In genomic region chr5:76099286-76099702, GRCh38 we compare ENCODE assay signal across 14 cellular contexts. TPM values are rescaled to one million over a fixed set of nuclear protein-coding genes. Genes with fewer than 3 reads are reported as not detected.
A peak's percentile ranks its signal among the peaks of the same experiment; 100 is the strongest.
DNase-seq lines count a peak whose midpoint lies in the region; ATAC-seq and TF ChIP-seq lines count a peak whose summit lies in the region.
"Had no signal": no experiment of that assay in that cellular context is flagged by ENCODE, and none has a peak within 500 bp of the region (broad histone marks: within the 10 kb centered on the region; RNA-seq: fewer than 3 reads in every experiment).

No MANE protein-coding gene starts in this region.

- CTCF ChIA-PET in SK-N-SH (lab: Yijun Ruan, JAX): interaction anchor here (1.0 to 1.1 kb wide), 2 partner anchors 9 to 10 kb away, joined by 3 read pairs; no protein-coding TSS in a partner anchor

- peak; percentile 60 for ATAC-seq in GM18858 (IDR thresholded peaks at IDR 0.05; ENCODE audit: unreplicated experiment)
- ATAC-seq in HG02852 (IDR thresholded peaks at IDR 0.05; ENCODE audit: unreplicated experiment): peak; percentile 75
- no peak for ATAC-seq in esophagus mucosa
- ATAC-seq in heart right ventricle: no peak
- ATAC-seq: gastrocnemius medialis, sciatic nerve had no signal

- no peak for DNase-seq in T-helper 2 cell treated with Interferon-gamma antibody and Interleukin-4, amounts not matched to agents 5 μg/mL and 100 μg/mL, for 36 hours (ENCODE audit: low spot score)
- no peak for DNase-seq in NCI-H82 treated with DMSO at 0.1 percent for 48 hours (lab: John Stamatoyannopoulos, UW; ENCODE audit: unreplicated experiment)
- no peak for DNase-seq in heart right ventricle
- no peak for DNase-seq in SK-N-SH
- DNase-seq: C1 segment of cervical spinal cord, cerebellar nuclear complex, gastrocnemius medialis, NCI-H2081, SHP77 treated with DMSO at 0.1 percent for 48 hours had no signal

- no peak overlapping the region for H2AFZ ChIP-seq in SK-N-SH (ENCODE audit: low read depth)

- no peaks in the 10 kb centered on the region for H3K9me3 Mint-ChIP-seq in T-helper 2 cell treated with Interferon-gamma antibody and Interleukin-4, amounts not matched to agents 5 μg/mL and 100 μg/mL, for 36 hours

- H3K9ac ChIP-seq in BLaER1 treated with 17β-estradiol and CSF1 and Interleukin-3, amounts not matched to agents 10 nM and 100 nM: no peak overlapping the region
- H3K9ac ChIP-seq in SK-N-SH: no peak overlapping the region

- no peaks in the 10 kb centered on the region for H3K9me2 ChIP-seq in SK-N-SH

- H3K79me2 ChIP-seq in SK-N-SH (ENCODE audit: insufficient read depth): no peaks in the 10 kb centered on the region

- 29 to 37% methylated on average over 2 of the region's 2 CpGs for WGBS in heart right ventricle, 2 donors
- 30% methylated on average over 2 of the region's 2 CpGs for WGBS in SK-N-SH (ENCODE audit: low lambda C conversion rate)

- peak overlapping the region; percentile 10 for H3K27ac Mint-ChIP-seq in T-helper 2 cell treated with Interferon-gamma antibody and Interleukin-4, amounts not matched to agents 5 μg/mL and 100 μg/mL, for 36 hours

- H3K27me3 Mint-ChIP-seq in T-helper 2 cell treated with Interferon-gamma antibody and Interleukin-4, amounts not matched to agents 5 μg/mL and 100 μg/mL, for 36 hours (ENCODE audit: low read depth): peaks cover 25% of the 10 kb centered on the region

- no peaks in the 10 kb centered on the region for H3K27me3 ChIP-seq in BLaER1 treated with 17β-estradiol and CSF1 and Interleukin-3, amounts not matched to agents 10 nM and 100 nM
- H3K27me3 ChIP-seq in heart right ventricle (no peaks in the 10 kb centered on the region), SK-N-SH (ENCODE audit: insufficient read depth) (no peaks in the 10 kb centered on the region)
- H3K27me3 ChIP-seq: gastrocnemius medialis had no signal

- H3F3A ChIP-seq in SK-N-SH (replicated peaks; ENCODE audit: insufficient read depth): no peaks in the 10 kb centered on the region

- no peaks in the 10 kb centered on the region for H3K36me3 ChIP-seq in BLaER1 treated with 17β-estradiol and CSF1 and Interleukin-3, amounts not matched to agents 10 nM and 100 nM
- H3K36me3 ChIP-seq in heart right ventricle: no peaks in the 10 kb centered on the region
- H3K36me3 ChIP-seq in SK-N-SH (replicated peaks in 1 of 2; ENCODE audit: control insufficient read depth in 1 of 2, insufficient read depth in 2 of 2, low read length in 1 of 2): no peaks in the 10 kb centered on the region
- H3K36me3 ChIP-seq: gastrocnemius medialis had no signal

- peaks cover 4 to 21% (median 12%) of the 10 kb centered on the region in 10 experiments; a peak in 18 of 20 replicates for H3K4me1 ChIP-seq in BLaER1 treated with 17β-estradiol and CSF1 and Interleukin-3, amounts not matched to agents 10 nM and 100 nM
- no peaks in the 10 kb centered on the region for H3K4me1 ChIP-seq in heart right ventricle
- no peaks in the 10 kb centered on the region; a peak in 2 of 4 replicates for H3K4me1 ChIP-seq in SK-N-SH (ENCODE audit: control insufficient read depth in 1 of 2, insufficient read depth in 2 of 2, low read depth in 1 of 2, low read length in 1 of 2)
- H3K4me1 ChIP-seq: gastrocnemius medialis had no signal

- no peak overlapping the region for H3K27ac ChIP-seq in BLaER1 treated with 17β-estradiol and CSF1 and Interleukin-3, amounts not matched to agents 10 nM and 100 nM
- H3K27ac ChIP-seq in heart right ventricle (no peak overlapping the region), SK-N-SH (ENCODE audit: low read depth in 2 of 2, low read length in 1 of 2) (no peak overlapping the region)
- H3K27ac ChIP-seq: gastrocnemius medialis had no signal

- peak overlapping the region in 6 of 11 experiments; percentile 4 to 56 (median 16); a peak in 7 of 22 replicates for H3K4me2 ChIP-seq in BLaER1 treated with 17β-estradiol and CSF1 and Interleukin-3, amounts not matched to agents 10 nM and 100 nM
- no peak overlapping the region for H3K4me2 ChIP-seq in SK-N-SH

- H4K20me1 ChIP-seq in BLaER1 treated with 17β-estradiol and CSF1 and Interleukin-3, amounts not matched to agents 10 nM and 100 nM: no peaks in the 10 kb centered on the region
- no peaks in the 10 kb centered on the region for H4K20me1 ChIP-seq in SK-N-SH (ENCODE audit: insufficient read depth)

- intact Hi-C loops in heart right ventricle (cut with DNase I): no loop called here

- no peak for TF ChIP-seq EP300 in SK-N-SH (IDR thresholded peaks at IDR 0.05; ENCODE audit: borderline replicate concordance in 1 of 2, low read depth in 1 of 2, low read length in 1 of 2)

- H3K36me3 Mint-ChIP-seq in T-helper 2 cell treated with Interferon-gamma antibody and Interleukin-4, amounts not matched to agents 5 μg/mL and 100 μg/mL, for 36 hours (ENCODE audit: low read depth): no peaks in the 10 kb centered on the region

- H3K9me3 ChIP-seq in BLaER1 treated with 17β-estradiol and CSF1 and Interleukin-3, amounts not matched to agents 10 nM and 100 nM (replicated peaks in 1 of 11): no peaks in the 10 kb centered on the region
- peaks cover 0 to 17% (median 0%) of the 10 kb centered on the region in 11 donors for H3K9me3 ChIP-seq in heart right ventricle
- no peaks in the 10 kb centered on the region for H3K9me3 ChIP-seq in SK-N-SH
- H3K9me3 ChIP-seq: gastrocnemius medialis had no signal

- TF ChIP-seq CTCF in heart right ventricle (IDR thresholded peaks at IDR 0.05): no peak
- no peak for TF ChIP-seq CTCF in SK-N-SH (IDR thresholded peaks at IDR 0.05)

- POLR2A ChIA-PET in SK-N-SH (lab: Yijun Ruan, JAX): no interaction called here

- H3K4me3 ChIP-seq in BLaER1 treated with 17β-estradiol and CSF1 and Interleukin-3, amounts not matched to agents 10 nM and 100 nM: no peak overlapping the region
- H3K4me3 ChIP-seq in heart right ventricle (no peak overlapping the region), SK-N-SH (ENCODE audit: low read depth in 2 of 2, low read length in 1 of 2) (no peak overlapping the region)
- H3K4me3 ChIP-seq: gastrocnemius medialis had no signal

- H3K4me1 Mint-ChIP-seq in T-helper 2 cell treated with Interferon-gamma antibody and Interleukin-4, amounts not matched to agents 5 μg/mL and 100 μg/mL, for 36 hours (ENCODE audit: low read depth): peaks cover 6% of the 10 kb centered on the region

- H3K4me3 Mint-ChIP-seq in T-helper 2 cell treated with Interferon-gamma antibody and Interleukin-4, amounts not matched to agents 5 μg/mL and 100 μg/mL, for 36 hours: no peak overlapping the region

- TF ChIP-seq RAD21 in SK-N-SH (IDR thresholded peaks at IDR 0.05; ENCODE audit: low read length): no peak

TF ChIP-seq in SK-N-SH, 30 proteins besides CTCF, POLR2A, EP300 and RAD21 (continues in another document):
- no peak for TF ChIP-seq MXI1 (IDR thresholded peaks at IDR 0.05; ENCODE audit: low read depth, low read length)
- no peak for TF ChIP-seq JUND (IDR thresholded peaks at IDR 0.05)
- no peak for TF ChIP-seq GATA2 (CRISPR knock-in tag; IDR thresholded peaks at IDR 0.05)
- no peak for TF ChIP-seq USF2 (IDR thresholded peaks at IDR 0.05; ENCODE audit: borderline replicate concordance, low read depth, low read length)
- TF ChIP-seq MEF2A (IDR thresholded peaks at IDR 0.05; ENCODE audit: borderline replicate concordance, low read depth): no peak
- no peak for TF ChIP-seq ELF1 (IDR thresholded peaks at IDR 0.05)
- TF ChIP-seq SIN3A (IDR thresholded peaks at IDR 0.05; ENCODE audit: borderline replicate concordance, low read depth, low read length): no peak
- TF ChIP-seq FOSL2 (IDR thresholded peaks at IDR 0.05; ENCODE audit: borderline replicate concordance, low read depth): no peak
- TF ChIP-seq REST (IDR thresholded peaks at IDR 0.05; ENCODE audit: low read depth, low read length): no peak
- no peak for TF ChIP-seq TCF12 (IDR thresholded peaks at IDR 0.05)
- no peak for TF ChIP-seq YY1 (IDR thresholded peaks at IDR 0.05; ENCODE audit: low read depth)
- no peak for TF ChIP-seq FOXM1 (IDR thresholded peaks at IDR 0.05; ENCODE audit: low read depth)
- no peak for TF ChIP-seq CHD2 (IDR thresholded peaks at IDR 0.05; ENCODE audit: low read length, partially characterized antibody)

RNA-seq across cellular contexts. Expression of gene SV2C, which starts 16.1 kb away (rescaled TPM):
- 0.12 TPM for total RNA-seq in esophagus mucosa
- 1 to 10 TPM in 1 of 10 donors, under 1 TPM in 6, not detected in 3; 0.09 to 1.2 (median 0.23) TPM for total RNA-seq in heart right ventricle
- under 1 TPM in 1 of 2 donors, not detected in 1; 0.25 TPM for polyA plus RNA-seq in heart right ventricle
- 0.05 and 0.13 TPM in 2 replicates for polyA plus RNA-seq in SK-N-SH (2012; rRNA removed)
- 0.14 and 0.30 TPM in 2 replicates for polyA plus RNA-seq in SK-N-SH (2012; cell fraction: cytosol; rRNA removed)
- 0.13 and 0.23 TPM in 2 replicates for polyA plus RNA-seq in SK-N-SH (2012; cell fraction: nucleus; rRNA removed)
- total RNA-seq: gastrocnemius medialis had no signal

Comparison
In these comparisons a context has a peak if more than half of its experiments do, and no peak if none do; other contexts are left out.
1. ATAC-seq: peak in GM18858 (single experiment) and HG02852 (single experiment); none in esophagus mucosa (single experiment) and heart right ventricle (0 of 8).